ENCODE assay signal across 15 cellular contexts in genomic region chr22:41001722-41002122, GRCh38. TPM values are rescaled to one million over a fixed set of nuclear protein-coding genes. Genes with fewer than 3 reads are reported as not detected.
DNase-seq lines count a peak whose midpoint lies in the region; ATAC-seq and TF ChIP-seq lines count a peak whose summit lies in the region.
"Had no signal": no experiment of that assay in that cellular context is flagged by ENCODE, and none has a peak within 500 bp of the region (broad histone marks: within the 10 kb centered on the region; RNA-seq: fewer than 3 reads in every experiment).

No MANE protein-coding gene starts in this region.

- WGBS in right cardiac atrium, result 54% methylated on average over 1 of the region's 1 CpG

- peak overlapping the region; percentile 98 for H3K27ac Mint-ChIP-seq in mesothelial cell of epicardium
- no peak overlapping the region for H3K27ac Mint-ChIP-seq in stimulated activated memory B cell treated with anti-CD40 and anti-IgM and Interleukin-4, amounts not matched to agents 10 μg/mL and 1 μg/mL and 100 μg/mL, for 72 hours
- H3K27ac Mint-ChIP-seq: activated CD4-positive, alpha-beta memory T cell treated with anti-CD3 and anti-CD28 coated beads, Interleukin-2, amount 10 ng/mL, durations not matched to agents 7 days and 5 days; CD4-positive, CD25-positive, alpha-beta regulatory T cell; T-helper 1 cell treated with Interleukin-12 subunit alpha and Interleukin-12 subunit beta and Interleukin-4 antibody, amounts not matched to agents 30 μg/mL and 1 μg/mL, for 36 hours had no signal

- H3K27me3 ChIP-seq in breast epithelium (no peaks in the 10 kb centered on the region), right cardiac atrium (ENCODE audit: control insufficient read depth, insufficient read depth) (no peaks in the 10 kb centered on the region)
- H3K27me3 ChIP-seq: gastroesophageal sphincter had no signal

- H3K4me1 Mint-ChIP-seq in mesothelial cell of epicardium, result peaks cover 35% of the 10 kb centered on the region
- no peaks in the 10 kb centered on the region for H3K4me1 Mint-ChIP-seq in stimulated activated memory B cell treated with anti-CD40 and anti-IgM and Interleukin-4, amounts not matched to agents 10 μg/mL and 1 μg/mL and 100 μg/mL, for 72 hours
- H3K4me1 Mint-ChIP-seq: activated CD4-positive, alpha-beta memory T cell treated with anti-CD3 and anti-CD28 coated beads, Interleukin-2, amount 10 ng/mL, durations not matched to agents 7 days and 5 days; CD4-positive, CD25-positive, alpha-beta regulatory T cell had no signal

- H3K4me3 Mint-ChIP-seq in mesothelial cell of epicardium, result peak overlapping the region; percentile 9
- no peak overlapping the region for H3K4me3 Mint-ChIP-seq in stimulated activated memory B cell treated with anti-CD40 and anti-IgM and Interleukin-4, amounts not matched to agents 10 μg/mL and 1 μg/mL and 100 μg/mL, for 72 hours
- H3K4me3 Mint-ChIP-seq: activated CD4-positive, alpha-beta memory T cell treated with anti-CD3 and anti-CD28 coated beads, Interleukin-2, amount 10 ng/mL, durations not matched to agents 7 days and 5 days; CD4-positive, CD25-positive, alpha-beta regulatory T cell; T-helper 1 cell treated with Interleukin-12 subunit alpha and Interleukin-12 subunit beta and Interleukin-4 antibody, amounts not matched to agents 30 μg/mL and 1 μg/mL, for 36 hours had no signal

- H3K9me3 ChIP-seq in breast epithelium (no peaks in the 10 kb centered on the region), right cardiac atrium (ENCODE audit: control insufficient read depth, low read length) (no peaks in the 10 kb centered on the region)
- H3K9me3 ChIP-seq: gastroesophageal sphincter had no signal

- intact Hi-C loops in breast epithelium (cut with DNase I; ENCODE audit: low total_unique reads) (no loop called here), right cardiac atrium (cut with DNase I) (no loop called here)

- H3K36me3 Mint-ChIP-seq in mesothelial cell of epicardium, result no peaks in the 10 kb centered on the region
- no peaks in the 10 kb centered on the region for H3K36me3 Mint-ChIP-seq in stimulated activated memory B cell treated with anti-CD40 and anti-IgM and Interleukin-4, amounts not matched to agents 10 μg/mL and 1 μg/mL and 100 μg/mL, for 72 hours
- H3K36me3 Mint-ChIP-seq: CD4-positive, CD25-positive, alpha-beta regulatory T cell had no signal

- H3K27ac ChIP-seq in C4-2B (peak overlapping the region; percentile 51), breast epithelium (peak overlapping the region; percentile 12 to 40), right cardiac atrium (ENCODE audit: low read length) (no peak overlapping the region)
- H3K27ac ChIP-seq: gastroesophageal sphincter had no signal

- no peaks in the 10 kb centered on the region for H3K36me3 ChIP-seq in breast epithelium
- H3K36me3 ChIP-seq: gastroesophageal sphincter had no signal

- H3K27me3 Mint-ChIP-seq in mesothelial cell of epicardium (ENCODE audit: low read depth), result no peaks in the 10 kb centered on the region
- peaks cover 10% of the 10 kb centered on the region for H3K27me3 Mint-ChIP-seq in stimulated activated memory B cell treated with anti-CD40 and anti-IgM and Interleukin-4, amounts not matched to agents 10 μg/mL and 1 μg/mL and 100 μg/mL, for 72 hours
- H3K27me3 Mint-ChIP-seq: CD4-positive, CD25-positive, alpha-beta regulatory T cell had no signal

- peaks cover 6% of the 10 kb centered on the region for H3K9me3 Mint-ChIP-seq in mesothelial cell of epicardium
- peaks cover 6% of the 10 kb centered on the region for H3K9me3 Mint-ChIP-seq in stimulated activated memory B cell treated with anti-CD40 and anti-IgM and Interleukin-4, amounts not matched to agents 10 μg/mL and 1 μg/mL and 100 μg/mL, for 72 hours
- H3K9me3 Mint-ChIP-seq: activated CD4-positive, alpha-beta memory T cell treated with anti-CD3 and anti-CD28 coated beads, Interleukin-2, amount 10 ng/mL, durations not matched to agents 7 days and 5 days; T-helper 1 cell treated with Interleukin-12 subunit alpha and Interleukin-12 subunit beta and Interleukin-4 antibody, amounts not matched to agents 30 μg/mL and 1 μg/mL, for 36 hours had no signal

- no peak overlapping the region for H3K4me3 ChIP-seq in breast epithelium
- H3K4me3 ChIP-seq in right cardiac atrium (ENCODE audit: low read length), result no peak overlapping the region
- H3K4me3 ChIP-seq: gastroesophageal sphincter had no signal

- no peak for TF ChIP-seq POLR2A in breast epithelium (IDR thresholded peaks at IDR 0.05)

- TF ChIP-seq CTCF in C4-2B (conservative IDR thresholded peaks at IDR 0.05), result no peak
- no peak for TF ChIP-seq CTCF in breast epithelium (IDR thresholded peaks at IDR 0.05)
- no peak for TF ChIP-seq CTCF in mesothelial cell of epicardium (IDR thresholded peaks at IDR 0.05; ENCODE audit: unreplicated experiment)

- no peaks in the 10 kb centered on the region for H3K4me1 ChIP-seq in breast epithelium
- H3K4me1 ChIP-seq in right cardiac atrium (ENCODE audit: control insufficient read depth, insufficient read depth, low read length), result no peaks in the 10 kb centered on the region
- H3K4me1 ChIP-seq: gastroesophageal sphincter had no signal

- ATAC-seq in right cardiac atrium (no peak), GM18861 (IDR thresholded peaks at IDR 0.05; ENCODE audit: unreplicated experiment) (no peak)
- no peak for ATAC-seq in stimulated activated memory B cell treated with anti-CD40 and anti-IgM and Interleukin-4, amounts not matched to agents 10 μg/mL and 1 μg/mL and 100 μg/mL, for 72 hours
- ATAC-seq: gastroesophageal sphincter had no signal

- DNase-seq in HT1080 (ENCODE audit: low read depth) (peak; percentile 57), breast epithelium (ENCODE audit: low spot score in 2 of 2) (no peak), mesothelial cell of epicardium (ENCODE audit: low spot score in 2 of 2, unreplicated experiment in 2 of 2) (no peak), DMS 273 treated with DMSO at 0.1 percent for 48 hours (lab: John Stamatoyannopoulos, UW) (no peak), right cardiac atrium (no peak)
- DNase-seq: activated CD4-positive, alpha-beta memory T cell treated with anti-CD3 and anti-CD28 coated beads, Interleukin-2, amount 10 ng/mL, durations not matched to agents 7 days and 5 days; CD4-positive, CD25-positive, alpha-beta regulatory T cell; cortex of kidney; NCI-H1436 treated with DMSO at 0.1 percent for 48 hours; NK-92 treated with Interleukin-12 subunit alpha and Interleukin-12 subunit beta, amount 100 ng/mL, for 24 hours had no signal

RNA-seq across cellular contexts. Expression of gene RBX1, which starts 50.5 kb away (rescaled TPM):
- 62.3 and 81.4 TPM in 2 replicates for total RNA-seq in HT1080 (2014; rRNA removed; shearing (Covaris generic))
- 66.6 and 74.6 TPM in 2 replicates for polyA plus RNA-seq in HT1080 (2015; cell fraction: cytosol; rRNA removed)
- polyA plus RNA-seq in HT1080 (2015; cell fraction: nucleus; rRNA removed), result 37.6 and 48.0 TPM in 2 replicates
- total RNA-seq in breast epithelium (10 to 100 TPM; 30.4 to 42.7 (median 39.3) TPM), mesothelial cell of epicardium (56.7 to 60.4 TPM (median 60.1 TPM) in 3 replicates), right cardiac atrium (10 to 100 TPM; 52.6 to 65.6 (median 58.2) TPM)
- 102 TPM for polyA plus RNA-seq in right cardiac atrium
